ENCODE assay signal across 8 cellular contexts in the genomic region with DNA sequence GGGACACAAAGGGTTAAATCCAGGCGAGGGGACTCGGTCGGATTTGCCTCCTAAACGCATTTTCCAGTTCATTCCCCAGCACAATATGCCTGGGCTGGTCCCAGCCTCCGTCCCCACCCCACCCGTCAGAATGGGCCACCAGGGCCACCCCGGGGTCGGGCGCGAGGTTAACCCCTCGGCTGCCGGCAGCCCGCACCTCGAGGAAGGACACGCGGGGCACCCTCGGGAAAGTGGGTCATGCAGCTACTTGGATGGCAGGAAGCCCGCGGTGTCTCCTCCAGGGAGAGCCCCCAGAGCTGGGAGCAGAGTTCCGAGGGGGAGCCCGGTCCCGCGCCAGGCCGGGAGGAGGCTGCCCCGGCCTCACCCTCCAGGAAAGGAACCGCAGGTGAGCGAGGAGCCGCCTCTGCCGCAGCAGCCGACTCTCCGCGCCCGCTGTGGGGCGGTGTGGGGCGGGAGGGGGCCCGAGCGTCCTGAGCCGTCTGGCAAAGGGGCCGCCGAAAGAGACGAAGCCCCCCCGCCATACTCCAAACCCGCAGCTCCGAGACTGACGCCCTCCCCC. TPM values are rescaled to one million over a fixed set of nuclear protein-coding genes. Genes with fewer than 3 reads are reported as not detected.
A peak's percentile ranks its signal among the peaks of the same experiment; 100 is the strongest.
DNase-seq lines count a peak whose midpoint lies in the region; ATAC-seq, FAIRE-seq and TF ChIP-seq lines count a peak whose summit lies in the region.

No MANE protein-coding gene starts in this region.

- CTCF ChIA-PET in naive thymus-derived CD4-positive, alpha-beta T cell (lab: Charles Lee) = no interaction called here

- peak overlapping the region; percentile 87 to 97 (median 94) for H3K4me3 Mint-ChIP-seq in naive thymus-derived CD4-positive, alpha-beta T cell

- H3K4me1 Mint-ChIP-seq in naive thymus-derived CD4-positive, alpha-beta T cell = peaks cover 0 to 17% (median 13%) of the 10 kb centered on the region in 7 donors

- no peak for ATAC-seq in naive thymus-derived CD4-positive, alpha-beta T cell
- ATAC-seq in HG03469 (IDR thresholded peaks at IDR 0.05; ENCODE audit: unreplicated experiment) = no peak
- ATAC-seq in HG02852 (IDR thresholded peaks at IDR 0.05; ENCODE audit: unreplicated experiment) = no peak

- FAIRE-seq in GM12891 (lab: Jason Lieb, UNC) = peak; percentile 78

- H3K27ac Mint-ChIP-seq in naive thymus-derived CD4-positive, alpha-beta T cell = peak overlapping the region in 6 of 9 donors; percentile 34 to 80 (median 67)

- no peak overlapping the region for H3K27ac ChIP-seq in naive thymus-derived CD4-positive, alpha-beta T cell (ENCODE audit: low read depth, low read length)

- peaks cover 0 to 3% (median 0%) of the 10 kb centered on the region in 11 donors for H3K9me3 Mint-ChIP-seq in naive thymus-derived CD4-positive, alpha-beta T cell

- H3K4me1 ChIP-seq in naive thymus-derived CD4-positive, alpha-beta T cell (ENCODE audit: control insufficient read depth in 2 of 2, insufficient read depth in 2 of 2, low read length in 2 of 2) = peaks cover 17 to 21% of the 10 kb centered on the region in 2 donors

- no peak for TF ChIP-seq CTCF in epithelial cell of esophagus (IDR thresholded peaks at IDR 0.05; ENCODE audit: insufficient read depth, low read depth, low read length, missing control alignments)

- H3K36me3 Mint-ChIP-seq in naive thymus-derived CD4-positive, alpha-beta T cell = no peaks in the 10 kb centered on the region

- peaks cover 8 to 70% (median 12%) of the 10 kb centered on the region in 5 donors for H3K27me3 Mint-ChIP-seq in naive thymus-derived CD4-positive, alpha-beta T cell

- H3K9me3 ChIP-seq in naive thymus-derived CD4-positive, alpha-beta T cell (ENCODE audit: control insufficient read depth in 2 of 3, low read length in 3 of 3) = no peaks in the 10 kb centered on the region

- no peaks in the 10 kb centered on the region for H3K36me3 ChIP-seq in naive thymus-derived CD4-positive, alpha-beta T cell (ENCODE audit: control insufficient read depth in 2 of 3, insufficient read depth in 3 of 3, low read length in 3 of 3)

- peak; percentile 48 for DNase-seq in AG08396 (ENCODE audit: low spot score)
- peak; percentile 56 for DNase-seq in GM12891 (ENCODE audit: insufficient read length, low spot score)
- peak; percentile 12 for DNase-seq in T follicular helper cell (ENCODE audit: low read depth)
- DNase-seq in epithelial cell of esophagus (ENCODE audit: low read depth) = peak; percentile 39
- DNase-seq in naive thymus-derived CD4-positive, alpha-beta T cell = peak in 4 of 9 donors; percentile 11 to 23 (median 12)
- DNase-seq in cerebellar nuclear complex (lab: John Stamatoyannopoulos, UW) = no peak

- no peak for TF ChIP-seq POLR2A in GM12891 (IDR thresholded peaks at IDR 0.05; ENCODE audit: low read depth, low read length)

- intact Hi-C loops in naive thymus-derived CD4-positive, alpha-beta T cell (cut with micrococcal nuclease) = loop anchor here in 1 of 2 donors (2.0 to 10.0 kb wide), 3 partner anchors 35 to 607 kb away; a partner anchor contains a TSS

- peaks cover 0 to 4% of the 10 kb centered on the region in 2 donors for H3K27me3 ChIP-seq in naive thymus-derived CD4-positive, alpha-beta T cell (ENCODE audit: control insufficient read depth in 2 of 2, insufficient read depth in 2 of 2, low read length in 2 of 2)

- H3K4me3 ChIP-seq in epithelial cell of esophagus (ENCODE audit: low read length) = peak overlapping the region; percentile 99
- H3K4me3 ChIP-seq in naive thymus-derived CD4-positive, alpha-beta T cell (ENCODE audit: low read length) = peak overlapping the region; percentile 66

- POLR2A ChIA-PET in naive thymus-derived CD4-positive, alpha-beta T cell (lab: Charles Lee) = no interaction called here

TF ChIP-seq in GM12891, 5 proteins besides CTCF, POLR2A, EP300 and RAD21:
- no peak for TF ChIP-seq POU2F2 (IDR thresholded peaks at IDR 0.05; ENCODE audit: low read depth, low read length)

RNA-seq across cellular contexts. Expression of a gene that starts 1.4 kb away (rescaled TPM):
- polyA plus RNA-seq in GM12891 (2012; ENCODE audit: low read depth, missing spikeins) = 5.6 TPM
- total RNA-seq in naive thymus-derived CD4-positive, alpha-beta T cell = 1 to 10 TPM in 4 of 5 experiments, under 1 TPM in 1; 0.87 to 4.2 (median 2.4) TPM
- polyA plus RNA-seq in naive thymus-derived CD4-positive, alpha-beta T cell = 1 to 10 TPM in 1 of 2 donors, under 1 TPM in 1; 0.30 to 1.1 TPM

Comparison
In these comparisons a context has a peak if more than half of its experiments do, and no peak if none do; other contexts are left out.
1. DNase-seq: peak in AG08396 (single experiment), GM12891 (single experiment), T follicular helper cell (single experiment) and epithelial cell of esophagus (single experiment); none in cerebellar nuclear complex (0 of 2).